ENCODE assay signal across 21 cellular contexts in the genomic region with DNA sequence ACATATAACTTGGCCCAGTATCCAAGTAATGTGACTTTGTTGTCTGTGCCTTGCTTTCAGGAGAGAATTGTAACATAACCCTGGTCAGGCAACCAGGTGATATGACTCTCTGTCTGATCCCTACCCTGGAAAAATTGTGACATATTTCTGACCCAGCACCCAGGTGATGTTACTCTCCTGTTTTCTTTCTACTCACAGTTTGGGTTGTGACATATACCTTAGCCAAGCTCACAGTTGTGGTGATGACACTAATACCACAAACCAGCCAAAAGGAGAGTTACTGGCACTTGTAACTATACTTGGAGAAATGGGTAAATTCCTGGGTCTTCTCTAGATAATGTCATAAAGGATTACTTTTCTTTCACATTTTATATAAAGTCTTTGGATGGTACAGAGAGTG. TPM values are rescaled to one million over a fixed set of nuclear protein-coding genes. Genes with fewer than 3 reads are reported as not detected.
A peak's percentile ranks its signal among the peaks of the same experiment; 100 is the strongest.
DNase-seq lines count a peak whose midpoint lies in the region; ATAC-seq, FAIRE-seq and TF ChIP-seq lines count a peak whose summit lies in the region.
"Had no signal": no experiment of that assay in that cellular context is flagged by ENCODE, and none has a peak within 500 bp of the region (broad histone marks: within the 10 kb centered on the region; RNA-seq: fewer than 3 reads in every experiment).

No MANE protein-coding gene starts in this region.

- H3K9me1 ChIP-seq in IMR-90 (ENCODE audit: insufficient read depth, low read length): peaks cover 8% of the 10 kb centered on the region; the same call in 1 of the 2 replicates

- no peaks in the 10 kb centered on the region for H3K9me3 ChIP-seq in IMR-90 (ENCODE audit: control insufficient read depth, insufficient read depth, low read length)
- H3K9me3 ChIP-seq: BE2C had no signal

- H2BK5ac ChIP-seq in IMR-90 (ENCODE audit: low read depth, low read length, poor library complexity, severe bottlenecking): no peak overlapping the region

- intact Hi-C loops in IMR-90 (cut with micrococcal nuclease): no loop called here

- H4K20me1 ChIP-seq in IMR-90 (ENCODE audit: insufficient read depth, low read length): no peaks in the 10 kb centered on the region

- H2BK120ac ChIP-seq in IMR-90 (ENCODE audit: low read depth, low read length): no peak overlapping the region

- DNase-seq in activated naive CD4-positive, alpha-beta T cell treated with anti-CD3 and anti-CD28 coated beads, Interleukin-2, amount 50 U/mL, for 72 hours (ENCODE audit: low spot score in 2 of 2): no peak
- DNase-seq in activated naive CD4-positive, alpha-beta T cell (lab: John Stamatoyannopoulos, UW): no peak
- DNase-seq in IMR-90: no peak
- DNase-seq in endothelial cell (ENCODE audit: low spot score): no peak
- no peak for DNase-seq in stimulated activated naive CD8-positive, alpha-beta T cell treated with anti-CD3 and anti-CD28 coated beads, Interleukin-15, Interleukin-2, amounts not matched to agents 100 U/mL and 50 U/mL, for 24 hours
- no peak for DNase-seq in NCI-H146 treated with DMSO at 0.1 percent for 48 hours (lab: John Stamatoyannopoulos, UW; ENCODE audit: unreplicated experiment)
- no peak for DNase-seq in frontal cortex (ENCODE audit: low spot score in 2 of 2)
- DNase-seq: ACHN; BE2C; C1 segment of cervical spinal cord; CD4-positive, CD25-positive, alpha-beta regulatory T cell; CD8-positive, alpha-beta memory T cell; COR-L47; HCEC 1CT had no signal

- H3K27me3 Mint-ChIP-seq in endothelial cell (ENCODE audit: unreplicated experiment): peaks cover 7% of the 10 kb centered on the region
- H3K27me3 Mint-ChIP-seq: CD4-positive, CD25-positive, alpha-beta regulatory T cell; CD8-positive, alpha-beta memory T cell had no signal

- no peak overlapping the region for H4K5ac ChIP-seq in IMR-90 (ENCODE audit: low read depth, low read length)

- no peak overlapping the region for H4K91ac ChIP-seq in IMR-90 (ENCODE audit: insufficient read depth, low read depth, low read length)

- no peak overlapping the region for H2AFZ ChIP-seq in IMR-90 (replicated peaks; ENCODE audit: low read length, poor library complexity)
- H2AFZ ChIP-seq: GM23338 had no signal

- no peak overlapping the region for H3K4me3 ChIP-seq in IMR-90 (ENCODE audit: insufficient read depth, low read depth, low read length)
- H3K4me3 ChIP-seq: GM23338 had no signal

- H3K4me1 Mint-ChIP-seq in endothelial cell (ENCODE audit: unreplicated experiment): peaks cover 9% of the 10 kb centered on the region

- H3K4ac ChIP-seq in IMR-90 (ENCODE audit: low read depth, low read length): no peak overlapping the region

- no peak overlapping the region for H2BK15ac ChIP-seq in IMR-90 (ENCODE audit: low read depth, low read length)

- H3K79me1 ChIP-seq in IMR-90 (ENCODE audit: low read depth in 1 of 2, low read length in 2 of 2): peaks cover 11 to 17% of the 10 kb centered on the region in 2 experiments

- TF ChIP-seq POLR2A in IMR-90 (IDR thresholded peaks at IDR 0.05; ENCODE audit: low read depth, low read length): no peak

- no peak overlapping the region for H3K27ac ChIP-seq in IMR-90 (ENCODE audit: insufficient read depth, low read length)
- H3K27ac ChIP-seq: HL-60 had no signal

- no peak overlapping the region for H2AK9ac ChIP-seq in IMR-90 (replicated peaks; ENCODE audit: low read depth, low read length, poor library complexity)

- H3K14ac ChIP-seq in IMR-90 (replicated peaks; ENCODE audit: low read depth, low read length): no peak overlapping the region

- H3K23ac ChIP-seq in IMR-90 (ENCODE audit: low read depth, low read length): no peak overlapping the region

- TSS peak; percentile 3 for BruUV-seq in IMR-90 (replicated peaks; lab: Mats Ljungman, UMichigan)

- no peak overlapping the region for H3K4me2 ChIP-seq in IMR-90 (ENCODE audit: low read depth, low read length)
- H3K4me2 ChIP-seq: GM23338 had no signal

- no peak overlapping the region for H2BK20ac ChIP-seq in IMR-90 (ENCODE audit: low read depth, low read length)

- peak overlapping the region; percentile 58 for H3K4me3 Mint-ChIP-seq in endothelial cell (ENCODE audit: unreplicated experiment)
- H3K4me3 Mint-ChIP-seq: CD4-positive, CD25-positive, alpha-beta regulatory T cell; CD8-positive, alpha-beta memory T cell; GM23338 had no signal

- peaks cover 28% of the 10 kb centered on the region for H3K36me3 ChIP-seq in IMR-90 (ENCODE audit: control insufficient read depth, insufficient read depth, low read length)

- H3K27me3 ChIP-seq in IMR-90 (ENCODE audit: control insufficient read depth, insufficient read depth, low read length): no peaks in the 10 kb centered on the region
- H3K27me3 ChIP-seq: BE2C had no signal

- H4K8ac ChIP-seq in IMR-90 (ENCODE audit: low read depth in 2 of 2, low read length in 2 of 2): no peak overlapping the region

- peaks cover 58 to 68% of the 10 kb centered on the region in 2 donors for H3K36me3 Mint-ChIP-seq in activated naive CD4-positive, alpha-beta T cell treated with anti-CD3 and anti-CD28 coated beads, Interleukin-2, amount 50 U/mL, for 72 hours
- H3K36me3 Mint-ChIP-seq in endothelial cell (ENCODE audit: low read depth, unreplicated experiment): peaks cover 56% of the 10 kb centered on the region

- H2AK5ac ChIP-seq in IMR-90 (ENCODE audit: low read depth, low read length): no peak overlapping the region

- peak; percentile 57 to 61 for ATAC-seq in activated naive CD4-positive, alpha-beta T cell treated with anti-CD3 and anti-CD28 coated beads, Interleukin-2, amount 50 U/mL, for 72 hours
- no peak for ATAC-seq in IMR-90 (ENCODE audit: low read depth)
- ATAC-seq in stimulated activated naive CD8-positive, alpha-beta T cell treated with anti-CD3 and anti-CD28 coated beads, Interleukin-15, Interleukin-2, amounts not matched to agents 100 U/mL and 50 U/mL, for 24 hours: peak; percentile 24
- ATAC-seq: GM23338 had no signal

- no peak for FAIRE-seq in frontal cortex (lab: Jason Lieb, UNC)
- FAIRE-seq: A204.1, D721Med, G401.6, GM12891, H54 had no signal

- POLR2A ChIA-PET in IMR-90 (lab: Charles Lee; ENCODE audit: unreplicated experiment): no interaction called here

- no peak overlapping the region for H3K18ac ChIP-seq in IMR-90 (ENCODE audit: low read depth, low read length)

- in situ Hi-C loops in IMR-90 (cut with MboI; ENCODE audit: low sequenced_read_pairs): no loop called here

- H3K9me3 Mint-ChIP-seq in activated naive CD4-positive, alpha-beta T cell treated with anti-CD3 and anti-CD28 coated beads, Interleukin-2, amount 50 U/mL, for 72 hours: peaks cover 6 to 23% of the 10 kb centered on the region in 2 donors
- peaks cover 15% of the 10 kb centered on the region for H3K9me3 Mint-ChIP-seq in endothelial cell (ENCODE audit: unreplicated experiment)

- no peak for TF ChIP-seq RAD21 in IMR-90 (IDR thresholded peaks at IDR 0.05; ENCODE audit: low read length)

- dilution Hi-C loops in IMR-90 (cut with HindIII; ENCODE audit: low sequenced_read_pairs, unreplicated experiment): no loop called here

- H3K27ac Mint-ChIP-seq in activated naive CD4-positive, alpha-beta T cell treated with anti-CD3 and anti-CD28 coated beads, Interleukin-2, amount 50 U/mL, for 72 hours: peak overlapping the region; percentile 37 to 66
- no peak overlapping the region for H3K27ac Mint-ChIP-seq in endothelial cell (ENCODE audit: unreplicated experiment)
- H3K27ac Mint-ChIP-seq: CD4-positive, CD25-positive, alpha-beta regulatory T cell; CD8-positive, alpha-beta memory T cell; GM23338 had no signal

- CTCF ChIA-PET in IMR-90 (lab: Yijun Ruan, JAX): no interaction called here

- H3K56ac ChIP-seq in IMR-90 (ENCODE audit: extremely low read depth, insufficient read depth, low read length): no peak overlapping the region

- TF ChIP-seq CTCF in IMR-90 (conservative IDR thresholded peaks at IDR 0.05; ENCODE audit: low read depth, low read length) (no peak), endothelial cell (IDR thresholded peaks at IDR 0.05; ENCODE audit: unreplicated experiment) (no peak)

- H3K4me1 ChIP-seq in IMR-90 (ENCODE audit: control insufficient read depth, insufficient read depth, low read length): no peaks in the 10 kb centered on the region

- H3K9ac ChIP-seq in IMR-90 (ENCODE audit: low read depth, low read length): no peak overlapping the region

TF ChIP-seq in IMR-90, 13 proteins besides CTCF, POLR2A, EP300 and RAD21 (continues in another document):
- TF ChIP-seq BHLHE40 (IDR thresholded peaks at IDR 0.05; ENCODE audit: low read depth, low read length) (no peak), NFE2L2 (IDR thresholded peaks at IDR 0.05; ENCODE audit: low read depth, low read length) (no peak), MXI1 (IDR thresholded peaks at IDR 0.05; ENCODE audit: borderline replicate concordance, low read depth, low read length) (no peak), SMC3 (IDR thresholded peaks at IDR 0.05; ENCODE audit: low read depth, low read length) (no peak), RFX5 (IDR thresholded peaks at IDR 0.05; ENCODE audit: low read depth, low read length) (no peak), CHD1 (IDR thresholded peaks at IDR 0.05; ENCODE audit: low read depth, low read length) (no peak), MAZ (IDR thresholded peaks at IDR 0.05; ENCODE audit: borderline replicate concordance, low read depth, low read length) (no peak), CEBPB (IDR thresholded peaks at IDR 0.05; ENCODE audit: low read depth, low read length) (no peak), FOS (IDR thresholded peaks at IDR 0.05; ENCODE audit: low read depth, low read length) (no peak), MAFK (IDR thresholded peaks at IDR 0.05; ENCODE audit: low read depth, low read length) (no peak)
- TF ChIP-seq, protein P1, sequence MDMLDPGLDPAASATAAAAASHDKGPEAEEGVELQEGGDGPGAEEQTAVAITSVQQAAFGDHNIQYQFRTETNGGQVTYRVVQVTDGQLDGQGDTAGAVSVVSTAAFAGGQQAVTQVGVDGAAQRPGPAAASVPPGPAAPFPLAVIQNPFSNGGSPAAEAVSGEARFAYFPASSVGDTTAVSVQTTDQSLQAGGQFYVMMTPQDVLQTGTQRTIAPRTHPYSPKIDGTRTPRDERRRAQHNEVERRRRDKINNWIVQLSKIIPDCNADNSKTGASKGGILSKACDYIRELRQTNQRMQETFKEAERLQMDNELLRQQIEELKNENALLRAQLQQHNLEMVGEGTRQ (IDR thresholded peaks at IDR 0.05; ENCODE audit: low read depth, low read length): no peak

RNA-seq across cellular contexts. Expression of a gene that starts 14.3 kb away (rescaled TPM):
- 10 to 100 TPM; 10.7 to 14.0 TPM for total RNA-seq in activated naive CD4-positive, alpha-beta T cell treated with anti-CD3 and anti-CD28 coated beads, Interleukin-2, amount 50 U/mL, for 72 hours
- total RNA-seq in IMR-90 (2012; rRNA removed) (8.8 and 15.0 TPM in 2 replicates), endothelial cell (ENCODE audit: unreplicated experiment) (32.3 TPM), frontal cortex (112 TPM)
- polyA plus RNA-seq in IMR-90 (2012; rRNA removed): 2.7 and 4.4 TPM in 2 replicates
- polyA plus RNA-seq in IMR-90 (2012; cell fraction: cytosol; rRNA removed): 1.3 and 3.0 TPM in 2 replicates
- polyA plus RNA-seq in IMR-90 (2012; cell fraction: nucleus; rRNA removed; ENCODE audit: low replicate concordance): 3.4 and 6.9 TPM in 2 replicates
